Comparison of ENCODE assay signal across 8 cellular contexts in genomic region chr3:152193673-152194267, GRCh38.
DNase-seq lines count a peak whose midpoint lies in the region; ATAC-seq and TF ChIP-seq lines count a peak whose summit lies in the region.

No MANE protein-coding gene starts in this region.

- no peak overlapping the region for H3K4me3 Mint-ChIP-seq in progenitor cell of endocrine pancreas (ENCODE audit: low read depth)

- no peak for TF ChIP-seq CTCF in brain microvascular endothelial cell (IDR thresholded peaks at IDR 0.05; ENCODE audit: low read depth, low read length, missing control alignments)
- TF ChIP-seq CTCF in progenitor cell of endocrine pancreas (IDR thresholded peaks at IDR 0.05; ENCODE audit: unreplicated experiment): no peak

- no peaks in the 10 kb centered on the region for H3K36me3 ChIP-seq in brain microvascular endothelial cell (replicated peaks)

- peak; percentile 56 for ATAC-seq in GM18517 (IDR thresholded peaks at IDR 0.05; ENCODE audit: unreplicated experiment)
- peak; percentile 50 for ATAC-seq in HG02588 (IDR thresholded peaks at IDR 0.05; ENCODE audit: unreplicated experiment)
- ATAC-seq in left colon: peak; percentile 32
- ATAC-seq in GM18519 (IDR thresholded peaks at IDR 0.05; ENCODE audit: low FRiP score, unreplicated experiment): no peak

- no peak overlapping the region for H3K27ac ChIP-seq in brain microvascular endothelial cell

- H3K27me3 Mint-ChIP-seq in progenitor cell of endocrine pancreas: no peaks in the 10 kb centered on the region

- H3K9me3 Mint-ChIP-seq in progenitor cell of endocrine pancreas (ENCODE audit: low read depth): no peaks in the 10 kb centered on the region

- no peaks in the 10 kb centered on the region for H3K27me3 ChIP-seq in brain microvascular endothelial cell (replicated peaks)

- no peaks in the 10 kb centered on the region for H3K36me3 Mint-ChIP-seq in progenitor cell of endocrine pancreas (ENCODE audit: insufficient read depth)

- no peak overlapping the region for H3K27ac Mint-ChIP-seq in progenitor cell of endocrine pancreas

- H3K4me1 Mint-ChIP-seq in progenitor cell of endocrine pancreas (ENCODE audit: low read depth): peaks cover 12% of the 10 kb centered on the region

- intact Hi-C loops in left colon (cut with DNase I, micrococcal nuclease): no loop called here

- in situ Hi-C loops in brain microvascular endothelial cell (cut with HindIII; ENCODE audit: low pct_ligation_motif_present, low sequenced_read_pairs): no loop called here

- DNase-seq in NOMO-1 treated with dmso at 0.1 percent for 144 hours (lab: John Stamatoyannopoulos, UW; ENCODE audit: unreplicated experiment) (peak; percentile 76), left colon (no peak), brain microvascular endothelial cell (no peak), progenitor cell of endocrine pancreas (ENCODE audit: low spot score, unreplicated experiment) (no peak), NCI-H748 (lab: John Stamatoyannopoulos, UW; ENCODE audit: unreplicated experiment) (no peak)

- H3K4me3 ChIP-seq in brain microvascular endothelial cell (ENCODE audit: low read depth, low read length): no peak overlapping the region
